Comparison of ENCODE assay signal across 12 cellular contexts in the genomic region with DNA sequence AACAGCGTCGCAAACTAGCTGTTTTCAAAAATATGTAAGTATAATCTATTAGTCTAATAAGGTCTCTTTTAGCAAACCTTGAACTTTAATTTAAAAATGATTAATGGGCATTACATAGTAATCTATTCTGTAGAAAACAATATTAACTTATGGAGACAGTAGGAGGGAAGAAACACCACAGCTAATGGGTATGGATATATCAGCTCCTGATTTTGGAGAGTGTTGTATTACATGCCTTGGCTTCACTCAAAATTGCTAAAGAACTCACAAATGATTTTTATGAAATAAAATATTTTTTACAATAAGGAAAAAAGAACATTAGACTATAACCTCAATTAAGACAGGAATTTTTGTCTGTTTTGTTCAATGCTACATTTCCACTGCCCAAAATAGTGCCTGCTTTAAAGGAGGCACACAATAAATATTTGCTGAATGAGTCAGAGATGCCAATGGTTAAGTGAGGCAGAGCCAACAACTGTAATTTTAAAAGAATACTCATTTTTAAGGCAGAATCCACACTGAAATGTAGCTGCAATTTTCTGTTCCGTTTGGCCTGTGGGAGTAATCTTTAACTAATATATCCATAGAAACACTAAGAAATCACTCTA. TPM values are rescaled to one million over a fixed set of nuclear protein-coding genes. Genes with fewer than 3 reads are reported as not detected.
DNase-seq lines count a peak whose midpoint lies in the region; ATAC-seq, FAIRE-seq and TF ChIP-seq lines count a peak whose summit lies in the region.
"Had no signal": no experiment of that assay in that cellular context is flagged by ENCODE, and none has a peak within 500 bp of the region (broad histone marks: within the 10 kb centered on the region; RNA-seq: fewer than 3 reads in every experiment).

No MANE protein-coding gene starts in this region.

- H3K4me3 Mint-ChIP-seq in MCF 10A (ENCODE audit: unreplicated experiment): no peak overlapping the region
- H3K4me3 Mint-ChIP-seq in CD8-positive, alpha-beta memory T cell: no peak overlapping the region

- H3K4me3 ChIP-seq in breast epithelium (no peak overlapping the region), esophagus muscularis mucosa (no peak overlapping the region), heart left ventricle (no peak overlapping the region)
- H3K4me3 ChIP-seq in CD8-positive, alpha-beta memory T cell (ENCODE audit: low read length): no peak overlapping the region
- H3K4me3 ChIP-seq: sigmoid colon had no signal

- H3K36me3 Mint-ChIP-seq in MCF 10A (ENCODE audit: insufficient read depth, unreplicated experiment): peaks cover 44% of the 10 kb centered on the region
- H3K36me3 Mint-ChIP-seq in CD8-positive, alpha-beta memory T cell: peaks cover 0 to 63% (median 26%) of the 10 kb centered on the region in 3 donors

- no peaks in the 10 kb centered on the region for H3K27me3 Mint-ChIP-seq in MCF 10A (ENCODE audit: insufficient read depth, unreplicated experiment)
- H3K27me3 Mint-ChIP-seq in CD8-positive, alpha-beta memory T cell: no peaks in the 10 kb centered on the region

- ATAC-seq in SK-N-SH treated with all-trans-retinoic acid at 6 μM for 48 hours (peak; percentile 82), foreskin keratinocyte (peak; percentile 67), heart left ventricle (no peak)

- no peak for TF ChIP-seq EP300 in esophagus muscularis mucosa (IDR thresholded peaks at IDR 0.05)

- peak; percentile 50 for DNase-seq in MCF 10A (ENCODE audit: unreplicated experiment)
- DNase-seq in breast epithelium (ENCODE audit: low spot score in 2 of 2): no peak
- DNase-seq in foreskin keratinocyte: peak; percentile 19 to 61
- DNase-seq in urothelium cell line (ENCODE audit: low spot score): peak; percentile 27
- DNase-seq in CD8-positive, alpha-beta memory T cell: no peak
- DNase-seq in esophagus muscularis mucosa (ENCODE audit: extremely low spot score): no peak
- DNase-seq in heart left ventricle: no peak
- DNase-seq: NCI-H1417, sigmoid colon, T-helper 1 cell had no signal

- peak overlapping the region; percentile 90 for H3K27ac Mint-ChIP-seq in MCF 10A (ENCODE audit: low read depth, unreplicated experiment)
- H3K27ac Mint-ChIP-seq in CD8-positive, alpha-beta memory T cell: peak overlapping the region in 1 of 8 donors; percentile 47

- 84% methylated on average over 3 of the region's 3 CpGs for WGBS in esophagus muscularis mucosa
- WGBS in heart left ventricle, 4 donors: 85 to 90% (median 88%) methylated on average over 3 of the region's 3 CpGs

- H3K27me3 ChIP-seq in breast epithelium (no peaks in the 10 kb centered on the region), foreskin keratinocyte (no peaks in the 10 kb centered on the region), esophagus muscularis mucosa (no peaks in the 10 kb centered on the region), heart left ventricle (no peaks in the 10 kb centered on the region)
- H3K27me3 ChIP-seq in CD8-positive, alpha-beta memory T cell (ENCODE audit: insufficient read depth, low read length, poor library complexity, severe bottlenecking): no peaks in the 10 kb centered on the region
- H3K27me3 ChIP-seq: sigmoid colon had no signal

- H3K9me3 ChIP-seq in breast epithelium (no peaks in the 10 kb centered on the region), esophagus muscularis mucosa (no peaks in the 10 kb centered on the region), heart left ventricle (no peaks in the 10 kb centered on the region)
- no peaks in the 10 kb centered on the region for H3K9me3 ChIP-seq in CD8-positive, alpha-beta memory T cell (ENCODE audit: low read length)
- H3K9me3 ChIP-seq: sigmoid colon had no signal

- intact Hi-C loops in MCF 10A (cut with micrococcal nuclease): no loop called here
- intact Hi-C loops in breast epithelium (cut with DNase I; ENCODE audit: low total_unique reads): no loop called here
- intact Hi-C loops in esophagus muscularis mucosa (cut with DNase I): no loop called here
- intact Hi-C loops in heart left ventricle (cut with DNase I): loop anchor here in 6 of 10 donors (10.0 kb wide), 4 partner anchors 215 to 875 kb away; no protein-coding TSS in a partner anchor

- no TSS peak for BruUV-seq in MCF 10A (replicated peaks; lab: Mats Ljungman, UMichigan)

- peaks cover 43% of the 10 kb centered on the region for H3K4me1 Mint-ChIP-seq in MCF 10A (ENCODE audit: insufficient read depth, unreplicated experiment)
- H3K4me1 Mint-ChIP-seq in CD8-positive, alpha-beta memory T cell: peaks cover 47 to 71% (median 71%) of the 10 kb centered on the region in 3 donors

- H3K36me3 ChIP-seq in breast epithelium (no peaks in the 10 kb centered on the region), esophagus muscularis mucosa (peaks cover 0 to 33% (median 6%) of the 10 kb centered on the region in 4 donors), heart left ventricle (peaks cover 0 to 39% (median 21%) of the 10 kb centered on the region in 9 donors)
- H3K36me3 ChIP-seq in CD8-positive, alpha-beta memory T cell (ENCODE audit: insufficient read depth, low read length): peaks cover 8% of the 10 kb centered on the region

- no peaks in the 10 kb centered on the region for H3K9me3 Mint-ChIP-seq in MCF 10A (ENCODE audit: unreplicated experiment)
- H3K9me3 Mint-ChIP-seq in CD8-positive, alpha-beta memory T cell: no peaks in the 10 kb centered on the region

- TF ChIP-seq POLR2A in breast epithelium (IDR thresholded peaks at IDR 0.05) (no peak), esophagus muscularis mucosa (IDR thresholded peaks at IDR 0.05; ENCODE audit: low read depth) (no peak), heart left ventricle (IDR thresholded peaks at IDR 0.05) (no peak)

- POLR2A ChIA-PET in MCF 10A (lab: Yijun Ruan, JAX): interaction anchor here (0.7 to 5.2 kb wide), 4 partner anchors 15 to 877 kb away, joined by 3 to 30 read pairs (median 4); a partner anchor contains a TSS
- POLR2A ChIA-PET in CD8-positive, alpha-beta memory T cell (lab: Charles Lee): no interaction called here

- H3K27ac ChIP-seq in breast epithelium (no peak overlapping the region), foreskin keratinocyte (no peak overlapping the region), esophagus muscularis mucosa (replicated peaks in 1 of 4) (no peak overlapping the region), heart left ventricle (no peak overlapping the region)
- no peak overlapping the region for H3K27ac ChIP-seq in CD8-positive, alpha-beta memory T cell (ENCODE audit: low read depth, low read length)
- H3K27ac ChIP-seq: HL-60, sigmoid colon had no signal

- CTCF ChIA-PET in MCF 10A (lab: Yijun Ruan, JAX): interaction anchor here (0.6 kb wide), 2 partner anchors 543 to 878 kb away, joined by 3 read pairs; no protein-coding TSS in a partner anchor
- CTCF ChIA-PET in CD8-positive, alpha-beta memory T cell (lab: Charles Lee): interaction anchor here (1.3 kb wide), 1 partner anchor 9 kb away, joined by 3 read pairs; no protein-coding TSS in a partner anchor

- H3K4me1 ChIP-seq in breast epithelium (no peaks in the 10 kb centered on the region), foreskin keratinocyte (peaks cover 35% of the 10 kb centered on the region), esophagus muscularis mucosa (peaks cover 8 to 15% (median 13%) of the 10 kb centered on the region in 4 donors), heart left ventricle (peaks cover 0 to 19% (median 7%) of the 10 kb centered on the region in 12 donors)
- H3K4me1 ChIP-seq in CD8-positive, alpha-beta memory T cell (ENCODE audit: insufficient read depth, low read length): peaks cover 9% of the 10 kb centered on the region

- no peak for TF ChIP-seq CTCF in MCF 10A (IDR thresholded peaks at IDR 0.05; ENCODE audit: unreplicated experiment)
- no peak for TF ChIP-seq CTCF in breast epithelium (IDR thresholded peaks at IDR 0.05)
- no peak for TF ChIP-seq CTCF in foreskin keratinocyte (conservative IDR thresholded peaks at IDR 0.05)
- TF ChIP-seq CTCF in esophagus muscularis mucosa (IDR thresholded peaks at IDR 0.05): no peak
- TF ChIP-seq CTCF in heart left ventricle (IDR thresholded peaks at IDR 0.05): no peak

- no peak for FAIRE-seq in urothelium cell line (lab: Jason Lieb, UNC)

TF ChIP-seq in SK-N-SH treated with all-trans-retinoic acid at 6 μM for 48 hours, 23 proteins besides CTCF, POLR2A, EP300 and RAD21:
- TF ChIP-seq ISL1 (CRISPR knock-in tag; IDR thresholded peaks at IDR 0.05) (peak; percentile 34), OSR1 (CRISPR knock-in tag; IDR thresholded peaks at IDR 0.05) (no peak)
TF ChIP-seq in SK-N-SH treated with all-trans-retinoic acid at 6 μM for 48 hours: peak in this region for 1.

RNA-seq across cellular contexts. Expression of a gene that starts 15.7 kb away (rescaled TPM):
- total RNA-seq in MCF 10A (2022) (26.4 and 33.3 TPM in 2 replicates), breast epithelium (10 to 100 TPM; 35.8 to 51.1 (median 45.9) TPM), foreskin keratinocyte (37.1 and 41.1 TPM in 2 replicates), esophagus muscularis mucosa (10 to 100 TPM; 25.3 to 47.8 (median 35.2) TPM), heart left ventricle (10 to 100 TPM; 12.6 to 23.9 (median 14.3) TPM)
- polyA plus RNA-seq in foreskin keratinocyte (28.6 and 32.8 TPM in 2 replicates), heart left ventricle (10 to 100 TPM in 1 of 2 donors, 1 to 10 TPM in 1; 8.8 to 20.1 TPM)
- total RNA-seq in CD8-positive, alpha-beta memory T cell: 10 to 100 TPM; 44.5 to 45.0 TPM
- polyA plus RNA-seq in CD8-positive, alpha-beta memory T cell: 39.0 TPM

RNA-seq across cellular contexts. Expression of a gene that starts 50.6 kb away (rescaled TPM):
- 36.5 and 45.3 TPM in 2 replicates for total RNA-seq in MCF 10A (2022)
- total RNA-seq in breast epithelium: 100 to 1,000 TPM in 1 of 3 donors, 10 to 100 TPM in 2; 30.9 to 142 (median 38.3) TPM
- total RNA-seq in foreskin keratinocyte: 109 and 116 TPM in 2 replicates
- polyA plus RNA-seq in foreskin keratinocyte: 19.2 and 21.0 TPM in 2 replicates
- total RNA-seq in CD8-positive, alpha-beta memory T cell: 10 to 100 TPM; 32.3 TPM
- 19.4 TPM for polyA plus RNA-seq in CD8-positive, alpha-beta memory T cell
- 1 to 10 TPM; 2.1 to 4.5 (median 3.6) TPM for total RNA-seq in esophagus muscularis mucosa
- total RNA-seq in heart left ventricle: 10 to 100 TPM in 1 of 9 donors, 1 to 10 TPM in 7, under 1 TPM in 1; 0.86 to 17.7 (median 1.6) TPM
- 1 to 10 TPM in 1 of 2 donors, under 1 TPM in 1; 0.42 to 1.0 TPM for polyA plus RNA-seq in heart left ventricle

Comparison
In these comparisons a context has a peak if more than half of its experiments do, and no peak if none do; other contexts are left out.
1. DNase-seq: peak in MCF 10A (single experiment), foreskin keratinocyte (2 of 2) and urothelium cell line (single experiment); none in breast epithelium (0 of 2), CD8-positive, alpha-beta memory T cell (0 of 5), esophagus muscularis mucosa (single experiment) and heart left ventricle (0 of 5).
2. ATAC-seq: peak in SK-N-SH treated with all-trans-retinoic acid at 6 μM for 48 hours (single experiment) and foreskin keratinocyte (single experiment); none in heart left ventricle (0 of 4).
3. intact Hi-C loops: an anchor here in heart left ventricle (10.0 kb wide); none called in MCF 10A, breast epithelium and esophagus muscularis mucosa.